In the genomic region with DNA sequence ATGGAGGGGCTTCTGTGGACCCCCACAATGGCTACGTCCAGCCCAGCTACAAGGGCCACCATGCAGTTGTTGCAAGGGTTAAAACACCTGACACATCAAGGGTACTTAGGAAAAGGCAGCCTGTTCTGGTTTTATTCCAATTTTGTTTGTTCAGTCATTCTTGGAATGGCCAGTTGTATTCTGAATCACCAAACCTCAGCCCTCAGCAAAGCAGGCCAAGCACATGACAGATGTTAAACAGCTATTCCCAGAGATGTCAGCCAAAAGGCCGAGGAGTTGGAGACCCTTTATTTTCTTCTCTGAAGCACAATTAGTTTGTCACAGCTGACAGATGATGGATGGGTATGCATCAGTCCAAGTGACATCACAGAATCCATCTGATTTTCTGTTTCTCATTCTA, we compare ENCODE assay signal across 15 cellular contexts.
"Had no signal": no experiment of that assay in that cellular context is flagged by ENCODE, and none has a peak within 500 bp of the region (broad histone marks: within the 10 kb centered on the region; RNA-seq: fewer than 3 reads in every experiment).

No MANE protein-coding gene starts in this region.

- DNase-seq: activated CD4-positive, alpha-beta T cell treated with anti-CD3 and anti-CD28 coated beads for 4 hours; activated CD8-positive, alpha-beta memory T cell treated with anti-CD3 and anti-CD28 coated beads, Interleukin-2, amount 50 U/mL, for 4 hours; activated CD8-positive, alpha-beta T cell treated with anti-CD3 and anti-CD28 coated beads for 36 hours; activated naive CD4-positive, alpha-beta T cell treated with anti-CD3 and anti-CD28 coated beads for 36 hours; body of pancreas; central memory CD4-positive, alpha-beta T cell; cortex of kidney; effector CD8-positive, alpha-beta T cell; lower lobe of right lung; naive thymus-derived CD4-positive, alpha-beta T cell; stimulated activated CD4-positive, alpha-beta T cell treated with anti-CD3 and anti-CD28 coated beads, Interleukin-4, amount 100 ng/mL, for 4 hours; stimulated activated naive CD8-positive, alpha-beta T cell treated with anti-CD3 and anti-CD28 coated beads, Interleukin-15, amount 100 ng/mL, for 72 hours; testis had no signal

- ATAC-seq: activated CD8-positive, alpha-beta T cell treated with anti-CD3 and anti-CD28 coated beads for 36 hours; body of pancreas; lower lobe of right lung; naive thymus-derived CD4-positive, alpha-beta T cell; stimulated activated naive CD8-positive, alpha-beta T cell treated with anti-CD3 and anti-CD28 coated beads, Interleukin-15, amount 100 ng/mL, for 72 hours had no signal

- H3K4me3 ChIP-seq: body of pancreas, hepatocyte, lower lobe of right lung, skin epidermis, testis had no signal
